Comparison of ENCODE assay signal across 8 cellular contexts in genomic region chr7:149125189-149125863, GRCh38. TPM values are rescaled to one million over a fixed set of nuclear protein-coding genes. Genes with fewer than 3 reads are reported as not detected.
DNase-seq lines count a peak whose midpoint lies in the region; ATAC-seq and TF ChIP-seq lines count a peak whose summit lies in the region.

No MANE protein-coding gene starts in this region.

- H3K4me3 ChIP-seq in cardiac muscle cell (peak overlapping the region; percentile 97), psoas muscle (peak overlapping the region; percentile 91)

- DNase-seq in cardiac muscle cell (ENCODE audit: low read depth in 1 of 2, low spot score in 1 of 2) (no peak), left cardiac atrium (no peak), fibroblast of peridontal ligament (ENCODE audit: extremely low read depth) (peak; percentile 24), psoas muscle (no peak), GM19240 (ENCODE audit: insufficient read length, low spot score) (no peak)

- H3K36me3 ChIP-seq in cardiac muscle cell = no peaks in the 10 kb centered on the region
- H3K36me3 ChIP-seq in psoas muscle (ENCODE audit: insufficient read depth in 1 of 2, low read depth in 1 of 2) = peaks cover 0 to 13% of the 10 kb centered on the region in 2 donors

- TF ChIP-seq CTCF in cardiac muscle cell (IDR thresholded peaks at IDR 0.05; ENCODE audit: low read depth, low read length) (no peak), psoas muscle (IDR thresholded peaks at IDR 0.05) (no peak)

- H3K27ac ChIP-seq in cardiac muscle cell (peak overlapping the region; percentile 96), psoas muscle (peak overlapping the region; percentile 92)

- no peaks in the 10 kb centered on the region for H3K27me3 ChIP-seq in cardiac muscle cell
- H3K27me3 ChIP-seq in psoas muscle (ENCODE audit: insufficient read depth in 3 of 3, low read length in 2 of 3) = no peaks in the 10 kb centered on the region

- ATAC-seq in left cardiac atrium = no peak
- ATAC-seq in SK-N-SH treated with all-trans-retinoic acid at 6 μM for 48 hours = peak; percentile 1
- no peak for ATAC-seq in psoas muscle
- ATAC-seq in GM18511 (IDR thresholded peaks at IDR 0.05; ENCODE audit: unreplicated experiment) = no peak
- ATAC-seq in GM21737 (IDR thresholded peaks at IDR 0.05; ENCODE audit: unreplicated experiment) = no peak

- H3K4me1 ChIP-seq in cardiac muscle cell (ENCODE audit: low read depth) = peaks cover 7% of the 10 kb centered on the region
- H3K4me1 ChIP-seq in psoas muscle = peaks cover 11% of the 10 kb centered on the region

- no peaks in the 10 kb centered on the region for H3K9me3 ChIP-seq in cardiac muscle cell (ENCODE audit: low read depth)
- H3K9me3 ChIP-seq in psoas muscle = no peaks in the 10 kb centered on the region

- WGBS in psoas muscle, 3 donors = 6% methylated on average over 21 of the region's 21 CpGs

- intact Hi-C loops in left cardiac atrium (cut with DNase I) = no loop called here
- intact Hi-C loops in psoas muscle (cut with DNase I) = loop anchor here in 1 of 2 donors (2.0 kb wide), 1 partner anchor 35 kb away; the partner anchor contains the start of gene ZNF786

TF ChIP-seq in SK-N-SH treated with all-trans-retinoic acid at 6 μM for 48 hours, 23 proteins besides CTCF, POLR2A, EP300 and RAD21:
- TF ChIP-seq SNAI2 (CRISPR knock-in tag; IDR thresholded peaks at IDR 0.05) = no peak
- TF ChIP-seq TSHZ2 (CRISPR knock-in tag; IDR thresholded peaks at IDR 0.05) = no peak
- TF ChIP-seq GLIS3 (CRISPR knock-in tag; IDR thresholded peaks at IDR 0.05) = no peak
- TF ChIP-seq POU6F1 (CRISPR knock-in tag; IDR thresholded peaks at IDR 0.05; ENCODE audit: borderline replicate concordance, low read depth) = no peak
- no peak for TF ChIP-seq ZFP3 (CRISPR knock-in tag; IDR thresholded peaks at IDR 0.05)
- no peak for TF ChIP-seq TOX (CRISPR knock-in tag; IDR thresholded peaks at IDR 0.05; ENCODE audit: borderline replicate concordance)
- no peak for TF ChIP-seq ESRRG (CRISPR knock-in tag; IDR thresholded peaks at IDR 0.05)
- TF ChIP-seq ZNF8 (CRISPR knock-in tag; IDR thresholded peaks at IDR 0.05) = no peak
- no peak for TF ChIP-seq CSDC2 (CRISPR knock-in tag; IDR thresholded peaks at IDR 0.05)
- TF ChIP-seq BACH2 (CRISPR knock-in tag; IDR thresholded peaks at IDR 0.05; ENCODE audit: borderline replicate concordance) = no peak
- no peak for TF ChIP-seq TCF4 (CRISPR knock-in tag; IDR thresholded peaks at IDR 0.05; ENCODE audit: borderline replicate concordance)
- TF ChIP-seq ZNF565 (CRISPR knock-in tag; conservative IDR thresholded peaks at IDR 0.05; ENCODE audit: low read depth) = no peak
- no peak for TF ChIP-seq OSR1 (CRISPR knock-in tag; IDR thresholded peaks at IDR 0.05)
- no peak for TF ChIP-seq ISL1 (CRISPR knock-in tag; IDR thresholded peaks at IDR 0.05)
- TF ChIP-seq ZFP30 (CRISPR knock-in tag; IDR thresholded peaks at IDR 0.05) = no peak
- TF ChIP-seq CSRNP3 (CRISPR knock-in tag; IDR thresholded peaks at IDR 0.05) = no peak
- TF ChIP-seq ARNTL (CRISPR knock-in tag; IDR thresholded peaks at IDR 0.05; ENCODE audit: borderline replicate concordance, low read depth) = no peak

RNA-seq across cellular contexts. Expression of gene ZNF425, which starts 0.8 kb away (rescaled TPM):
- 6.8 and 7.1 TPM in 2 replicates for total RNA-seq in cardiac muscle cell
- 7.6 and 11.3 TPM in 2 replicates for polyA plus RNA-seq in cardiac muscle cell
- total RNA-seq in left cardiac atrium = 1 to 10 TPM in 1 of 2 donors, under 1 TPM in 1; 0.79 to 1.0 TPM
- total RNA-seq in psoas muscle = 1 to 10 TPM in 3 of 4 donors, under 1 TPM in 1; 0.76 to 1.9 (median 1.7) TPM
- polyA plus RNA-seq in psoas muscle = 1 to 10 TPM in 2 of 3 donors, under 1 TPM in 1; 0.66 to 2.5 (median 1.4) TPM

RNA-seq across cellular contexts. Expression of gene ZNF398, which starts 21.9 kb away (rescaled TPM):
- 18.2 and 22.1 TPM in 2 replicates for total RNA-seq in cardiac muscle cell
- 8.0 and 9.6 TPM in 2 replicates for polyA plus RNA-seq in cardiac muscle cell
- 10 to 100 TPM in 1 of 2 donors, 1 to 10 TPM in 1; 7.3 to 10.7 TPM for total RNA-seq in left cardiac atrium
- total RNA-seq in psoas muscle = 10 to 100 TPM in 1 of 4 donors, 1 to 10 TPM in 3; 7.8 to 12.4 (median 8.6) TPM
- 1 to 10 TPM; 2.8 to 6.9 (median 4.2) TPM for polyA plus RNA-seq in psoas muscle

RNA-seq across cellular contexts. Expression of gene ZNF786, which starts 34.8 kb away (rescaled TPM):
- total RNA-seq in cardiac muscle cell (8.3 and 11.1 TPM in 2 replicates), left cardiac atrium (1 to 10 TPM; 2.9 to 3.0 TPM), psoas muscle (1 to 10 TPM; 2.1 to 3.6 (median 3.3) TPM)
- polyA plus RNA-seq in cardiac muscle cell (6.2 and 10.0 TPM in 2 replicates), psoas muscle (1 to 10 TPM; 2.5 to 4.4 (median 3.1) TPM)
